Comparison of ENCODE assay signal across 8 cellular contexts in genomic region chr11:36744375-36745168, GRCh38.
DNase-seq lines count a peak whose midpoint lies in the region; ATAC-seq, FAIRE-seq and TF ChIP-seq lines count a peak whose summit lies in the region.

No MANE protein-coding gene starts in this region.

- POLR2A ChIA-PET in HepG2 (lab: Yijun Ruan, JAX) = no interaction called here

- DNase-seq in AG09319 (ENCODE audit: extremely low read depth, low read depth) (no peak), NCI-H2081 (lab: John Stamatoyannopoulos, UW) (peak; percentile 49 to 72), choroid plexus epithelial cell (ENCODE audit: low read depth) (peak; percentile 80), HepG2 (ENCODE audit: low spot score) (peak; percentile 52)
- DNase-seq in activated CD4-positive, CD25-positive, alpha-beta regulatory T cell treated with anti-CD3 and anti-CD28 coated beads, Interleukin-2, amount 50 U/mL, for 72 hours = peak; percentile 52
- peak; percentile 3 to 20 (median 15) for DNase-seq in stimulated activated CD4-positive, alpha-beta T cell treated with anti-CD3 and anti-CD28 coated beads, TNF-alpha, amount 100 ng/mL, for 4 hours (ENCODE audit: low read depth in 3 of 3)

- H3K4me3 ChIP-seq in choroid plexus epithelial cell (ENCODE audit: low read depth, low read length) (no peak overlapping the region), HepG2 (replicated peaks in 1 of 3; ENCODE audit: insufficient read depth in 1 of 3, low read depth in 2 of 3, low read length in 3 of 3) (no peak overlapping the region)

- no peaks in the 10 kb centered on the region for H3K4me1 ChIP-seq in HepG2 (ENCODE audit: insufficient read depth, low read length)

- H3K9me3 ChIP-seq in HepG2 (ENCODE audit: low read length) = no peaks in the 10 kb centered on the region

- peak; percentile 42 for FAIRE-seq in HepG2 (lab: Jason Lieb, UNC)

- no peak for TF ChIP-seq RAD21 in HepG2 (CRISPR knock-in tag; IDR thresholded peaks at IDR 0.05)

- TF ChIP-seq EP300 in HepG2 (IDR thresholded peaks at IDR 0.05; ENCODE audit: low read depth in 2 of 2, low read length in 2 of 2) (no peak), HepG2 (CRISPR knock-in tag; IDR thresholded peaks at IDR 0.05; ENCODE audit: borderline replicate concordance) (no peak)

- CTCF ChIA-PET in HepG2 (lab: Yijun Ruan, JAX; ENCODE audit: low intra/inter-chr PET ratio, low total read pairs) = interaction anchor here (1.5 to 6.4 kb wide), 2 partner anchors 42 to 180 kb away, joined by 14 to 106 read pairs; no protein-coding TSS in a partner anchor

- no peaks in the 10 kb centered on the region for H4K20me1 ChIP-seq in HepG2 (ENCODE audit: insufficient read depth, low read length)

- no peaks in the 10 kb centered on the region for H3K36me3 ChIP-seq in HepG2 (replicated peaks in 1 of 2; ENCODE audit: control insufficient read depth in 1 of 2, insufficient read depth in 2 of 2, low read length in 2 of 2)

- no TSS peak for BruUV-seq in HepG2 (replicated peaks; lab: Mats Ljungman, UMichigan)

- H3K9ac ChIP-seq in HepG2 (ENCODE audit: insufficient read depth, low read depth, low read length) = no peak overlapping the region

- no peak overlapping the region for H3K27ac ChIP-seq in HepG2 (ENCODE audit: extremely low read length, insufficient read depth, low read length)

- TF ChIP-seq POLR2A in HepG2 (IDR thresholded peaks at IDR 0.05; ENCODE audit: insufficient read depth in 1 of 2, low read depth in 2 of 2, low read length in 2 of 2) = no peak

- no peak overlapping the region for H2AFZ ChIP-seq in HepG2 (ENCODE audit: low read length)

- H3K79me2 ChIP-seq in HepG2 (ENCODE audit: insufficient read depth, low read length) = no peaks in the 10 kb centered on the region

- intact Hi-C loops in HepG2 (cut with micrococcal nuclease; ENCODE audit: unreplicated experiment) = no loop called here

- H3K4me2 ChIP-seq in HepG2 (ENCODE audit: low read depth, low read length) = no peak overlapping the region

- H3K27me3 ChIP-seq in HepG2 (ENCODE audit: control insufficient read depth in 1 of 2, insufficient read depth in 2 of 2, low read length in 2 of 2) = no peaks in the 10 kb centered on the region

- in situ Hi-C loops in HepG2 (cut with HindIII; ENCODE audit: extremely low pct_ligation_motif_present, low pct_unique_long_range_greater_than_20kb) = loop anchor here (5.0 kb wide), 2 partner anchors 42 to 182 kb away; no protein-coding TSS in a partner anchor

- TF ChIP-seq CTCF in AG09319 (IDR thresholded peaks at IDR 0.05; ENCODE audit: low read depth, low read length) (peak; percentile 68), choroid plexus epithelial cell (conservative IDR thresholded peaks at IDR 0.05; ENCODE audit: low read depth, low read length) (peak; percentile 92), HepG2 (CRISPR knock-in tag; IDR thresholded peaks at IDR 0.05) (peak; percentile 69)

- ATAC-seq in GM19463 (IDR thresholded peaks at IDR 0.05; ENCODE audit: unreplicated experiment) (peak; percentile 22), HepG2 (peak; percentile 83), GM21528 (IDR thresholded peaks at IDR 0.05; ENCODE audit: low FRiP score, unreplicated experiment) (no peak)

- WGBS in HepG2 (ENCODE audit: low lambda C conversion rate) = 6% methylated on average over 11 of the region's 11 CpGs

TF ChIP-seq in HepG2, 621 proteins besides CTCF, POLR2A, EP300 and RAD21 (continues in another document):
- no peak for TF ChIP-seq HNF4G (IDR thresholded peaks at IDR 0.05; ENCODE audit: borderline replicate concordance, low read depth, low read length)
- no peak for TF ChIP-seq HNF4G (CRISPR knock-in tag; IDR thresholded peaks at IDR 0.05; ENCODE audit: borderline replicate concordance, low read depth)
- TF ChIP-seq TCF7L2 (IDR thresholded peaks at IDR 0.05; ENCODE audit: low read depth, low read length) = no peak
- no peak for TF ChIP-seq NR2F1 (CRISPR knock-in tag; IDR thresholded peaks at IDR 0.05)
- no peak for TF ChIP-seq CREB1 (IDR thresholded peaks at IDR 0.05)
- peak; percentile 24; the same call in 1 of the 2 replicates for TF ChIP-seq CREB1 (CRISPR knock-in tag; IDR thresholded peaks at IDR 0.05)
- no peak for TF ChIP-seq SMAD3 (CRISPR knock-in tag; IDR thresholded peaks at IDR 0.05)
- TF ChIP-seq NPAS2 (CRISPR knock-in tag; IDR thresholded peaks at IDR 0.05; ENCODE audit: borderline replicate concordance) = no peak
- no peak for TF ChIP-seq ZNF672 (CRISPR knock-in tag; IDR thresholded peaks at IDR 0.05)
- TF ChIP-seq ZNF552 (CRISPR knock-in tag; IDR thresholded peaks at IDR 0.05; ENCODE audit: borderline replicate concordance) = no peak
- TF ChIP-seq HNRNPLL (IDR thresholded peaks at IDR 0.05; ENCODE audit: low read depth, low read length, poor library complexity, severe bottlenecking) = no peak
- TF ChIP-seq KAT7 (CRISPR knock-in tag; IDR thresholded peaks at IDR 0.05; ENCODE audit: borderline replicate concordance) = no peak
- TF ChIP-seq USF2 (IDR thresholded peaks at IDR 0.05; ENCODE audit: low read depth, low read length) = no peak; the same call in 1 of the 2 replicates
- peak; percentile 40; the same call in 1 of the 2 replicates for TF ChIP-seq USF2 (CRISPR knock-in tag; IDR thresholded peaks at IDR 0.05; ENCODE audit: borderline replicate concordance)
- no peak for TF ChIP-seq ZNF574 (CRISPR knock-in tag; IDR thresholded peaks at IDR 0.05)
- TF ChIP-seq ZNF800 (CRISPR knock-in tag; IDR thresholded peaks at IDR 0.05) = no peak
- no peak for TF ChIP-seq POLR2AphosphoS5 (IDR thresholded peaks at IDR 0.05; ENCODE audit: low read depth, low read length)
- TF ChIP-seq ZNF446 (CRISPR knock-in tag; IDR thresholded peaks at IDR 0.05) = no peak
- TF ChIP-seq ZBTB43 (CRISPR knock-in tag; conservative IDR thresholded peaks at IDR 0.05) = no peak
- TF ChIP-seq MYC (CRISPR knock-in tag; IDR thresholded peaks at IDR 0.05; ENCODE audit: borderline replicate concordance) = no peak
- TF ChIP-seq RAD51 (IDR thresholded peaks at IDR 0.05; ENCODE audit: borderline replicate concordance) = no peak
- TF ChIP-seq XRCC5 (optimal IDR thresholded peaks at IDR 0.05; ENCODE audit: low read length) = peak; percentile 54
